ENCODE assay signal across 11 cellular contexts in genomic region chr5:157327771-157328170, GRCh38.
DNase-seq lines count a peak whose midpoint lies in the region; ATAC-seq, FAIRE-seq and TF ChIP-seq lines count a peak whose summit lies in the region.
"Had no signal": no experiment of that assay in that cellular context is flagged by ENCODE, and none has a peak within 500 bp of the region (broad histone marks: within the 10 kb centered on the region; RNA-seq: fewer than 3 reads in every experiment).

No MANE protein-coding gene starts in this region.

- peak; percentile 75 for ATAC-seq in CD4-positive, alpha-beta T cell (ENCODE audit: poor library complexity)
- ATAC-seq in mucosa of descending colon = peak; percentile 71
- no peak for ATAC-seq in HG03097 (IDR thresholded peaks at IDR 0.05; ENCODE audit: low FRiP score, unreplicated experiment)
- ATAC-seq in HG03439 (IDR thresholded peaks at IDR 0.05; ENCODE audit: unreplicated experiment) = no peak

- H3K4me1 ChIP-seq in mucosa of descending colon (ENCODE audit: low read depth) = no peaks in the 10 kb centered on the region
- H3K4me1 ChIP-seq: tibial artery had no signal

- intact Hi-C loops in CD4-positive, alpha-beta T cell (cut with DNase I, micrococcal nuclease) = loop anchor here (2.0 to 5.0 kb wide), 4 partner anchors 170 to 415 kb away; partner anchors contain the start of gene LSM11 (in 2 of the 2)
- intact Hi-C loops in mucosa of descending colon (cut with DNase I, micrococcal nuclease) = loop anchor here in 1 of 2 donors (10.0 kb wide), 1 partner anchor 387 kb away; no protein-coding TSS in a partner anchor

- no peaks in the 10 kb centered on the region for H3K36me3 ChIP-seq in mucosa of descending colon (ENCODE audit: low read depth)

- DNase-seq in CD4-positive, alpha-beta T cell = peak in 5 of 10 experiments; percentile 17 to 34 (median 24)
- DNase-seq in GM19239 (ENCODE audit: insufficient read length, low spot score) (no peak), mucosa of descending colon (peak in 1 of 3 donors; percentile 16), H54 (ENCODE audit: insufficient read length, low spot score) (no peak), nephron progenitor cell (no peak)
- DNase-seq: NCI-H1417 treated with DMSO at 0.1 percent for 48 hours had no signal

- no peak for TF ChIP-seq POLR2A in H54 (IDR thresholded peaks at IDR 0.05; ENCODE audit: low read depth, low read length)

- H3K27me3 ChIP-seq in CD4-positive, alpha-beta T cell (ENCODE audit: control insufficient read depth, insufficient read depth, low read length) = no peaks in the 10 kb centered on the region
- H3K27me3 ChIP-seq: sigmoid colon, tibial artery had no signal

- H3K9me3 Mint-ChIP-seq in CD4-positive, alpha-beta T cell = no peaks in the 10 kb centered on the region
- no peaks in the 10 kb centered on the region for H3K9me3 Mint-ChIP-seq in activated naive CD4-positive, alpha-beta T cell treated with anti-CD3 and anti-CD28 coated beads, Interleukin-2, amount 50 U/mL, for 24 hours
- no peaks in the 10 kb centered on the region for H3K9me3 Mint-ChIP-seq in nephron progenitor cell

- peak overlapping the region; percentile 71 for H3K27ac ChIP-seq in CD4-positive, alpha-beta T cell (ENCODE audit: low read depth, low read length)
- H3K27ac ChIP-seq: tibial artery had no signal

- H3K4me1 Mint-ChIP-seq in CD4-positive, alpha-beta T cell (ENCODE audit: low read depth) = peaks cover 41% of the 10 kb centered on the region
- H3K4me1 Mint-ChIP-seq in activated naive CD4-positive, alpha-beta T cell treated with anti-CD3 and anti-CD28 coated beads, Interleukin-2, amount 50 U/mL, for 24 hours = peaks cover 59% of the 10 kb centered on the region
- H3K4me1 Mint-ChIP-seq in nephron progenitor cell = peaks cover 17% of the 10 kb centered on the region

- H3K4me3 Mint-ChIP-seq in CD4-positive, alpha-beta T cell = peak overlapping the region; percentile 70
- peak overlapping the region; percentile 49 for H3K4me3 Mint-ChIP-seq in activated naive CD4-positive, alpha-beta T cell treated with anti-CD3 and anti-CD28 coated beads, Interleukin-2, amount 50 U/mL, for 24 hours
- no peak overlapping the region for H3K4me3 Mint-ChIP-seq in nephron progenitor cell

- POLR2A ChIA-PET in CD4-positive, alpha-beta T cell (lab: Charles Lee) = interaction anchor here (0.6 to 1.9 kb wide), 13 partner anchors 10 to 185 kb away, joined by 3 to 13 read pairs (median 4); partner anchors contain the start of gene MED7

- CTCF ChIA-PET in CD4-positive, alpha-beta T cell (lab: Charles Lee) = interaction anchor here (0.9 to 2.2 kb wide), 22 partner anchors 8 to 416 kb away, joined by 3 to 13 read pairs (median 5); partner anchors contain the start of genes LSM11 and MED7

- H3K4me3 ChIP-seq in mucosa of descending colon = no peak overlapping the region

- FAIRE-seq in GM19239 (lab: Jason Lieb, UNC) (peak; percentile 11), H54 (lab: Jason Lieb, UNC) (no peak)

- no peaks in the 10 kb centered on the region for H3K27me3 Mint-ChIP-seq in CD4-positive, alpha-beta T cell
- H3K27me3 Mint-ChIP-seq in activated naive CD4-positive, alpha-beta T cell treated with anti-CD3 and anti-CD28 coated beads, Interleukin-2, amount 50 U/mL, for 24 hours = no peaks in the 10 kb centered on the region
- peaks cover 2% of the 10 kb centered on the region for H3K27me3 Mint-ChIP-seq in nephron progenitor cell (ENCODE audit: low read depth, poor library complexity)

- peaks cover 97% of the 10 kb centered on the region for H3K36me3 Mint-ChIP-seq in CD4-positive, alpha-beta T cell (ENCODE audit: low read depth)
- H3K36me3 Mint-ChIP-seq in activated naive CD4-positive, alpha-beta T cell treated with anti-CD3 and anti-CD28 coated beads, Interleukin-2, amount 50 U/mL, for 24 hours = peaks cover 34% of the 10 kb centered on the region
- H3K36me3 Mint-ChIP-seq in nephron progenitor cell (ENCODE audit: low read depth) = peaks cover 37% of the 10 kb centered on the region

- peak overlapping the region; percentile 89 for H3K27ac Mint-ChIP-seq in CD4-positive, alpha-beta T cell
- H3K27ac Mint-ChIP-seq in activated naive CD4-positive, alpha-beta T cell treated with anti-CD3 and anti-CD28 coated beads, Interleukin-2, amount 50 U/mL, for 24 hours = peak overlapping the region; percentile 84
- H3K27ac Mint-ChIP-seq in nephron progenitor cell = no peak overlapping the region

- H3K9me3 ChIP-seq in CD4-positive, alpha-beta T cell (ENCODE audit: control insufficient read depth, low read length) = no peaks in the 10 kb centered on the region
- no peaks in the 10 kb centered on the region for H3K9me3 ChIP-seq in mucosa of descending colon
- H3K9me3 ChIP-seq: sigmoid colon, tibial artery had no signal

- no peak for TF ChIP-seq CTCF in CD4-positive, alpha-beta T cell (IDR thresholded peaks at IDR 0.05)
- TF ChIP-seq CTCF in mucosa of descending colon (IDR thresholded peaks at IDR 0.05) (no peak), nephron progenitor cell (IDR thresholded peaks at IDR 0.05) (no peak)

Comparison
In these comparisons a context has a peak if more than half of its experiments do, and no peak if none do; other contexts are left out.
1. ATAC-seq: peak in CD4-positive, alpha-beta T cell (single experiment) and mucosa of descending colon (single experiment); none in HG03097 (single experiment) and HG03439 (single experiment).